In the genomic region with DNA sequence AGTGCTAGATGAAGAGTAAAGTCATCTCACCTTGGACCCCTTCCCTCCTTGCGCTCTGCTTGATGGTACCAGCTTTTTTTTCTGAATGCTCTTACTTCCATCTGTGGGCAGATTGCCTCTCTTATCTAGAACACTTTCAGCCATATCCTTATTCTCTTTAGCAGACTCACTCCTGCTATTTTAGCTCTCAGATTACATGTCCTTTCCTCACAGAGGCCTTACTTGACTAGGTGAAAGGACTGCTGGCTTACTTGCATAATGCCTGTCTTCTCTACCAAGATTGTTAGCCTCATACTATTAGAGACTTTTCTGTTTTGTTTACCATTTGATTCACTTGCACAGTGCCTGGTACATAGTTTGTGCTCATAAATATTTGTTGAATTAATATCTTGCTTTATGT, we compare ENCODE assay signal across 19 cellular contexts. TPM values are rescaled to one million over a fixed set of nuclear protein-coding genes. Genes with fewer than 3 reads are reported as not detected.
"Had no signal": no experiment of that assay in that cellular context is flagged by ENCODE, and none has a peak within 500 bp of the region (broad histone marks: within the 10 kb centered on the region; RNA-seq: fewer than 3 reads in every experiment).

No MANE protein-coding gene starts in this region.

- H3K27me3 Mint-ChIP-seq: activated CD4-positive, alpha-beta memory T cell treated with anti-CD3 and anti-CD28 coated beads for 36 hours; central memory CD8-positive, alpha-beta T cell; stimulated activated naive B cell treated with anti-CD40 and anti-IgM and Interleukin-4, amounts not matched to agents 10 μg/mL and 1 μg/mL and 100 μg/mL, for 72 hours had no signal

- H3K4me3 Mint-ChIP-seq: activated CD4-positive, alpha-beta memory T cell treated with anti-CD3 and anti-CD28 coated beads for 36 hours; activated T-cell treated with anti-CD3 and anti-CD28 coated beads, Interleukin-2, amount 50 U/mL, for 4 hours; central memory CD8-positive, alpha-beta T cell; stimulated activated naive B cell treated with anti-CD40 and anti-IgM and Interleukin-4, amounts not matched to agents 10 μg/mL and 1 μg/mL and 100 μg/mL, for 72 hours had no signal

- DNase-seq: activated CD4-positive, alpha-beta memory T cell treated with anti-CD3 and anti-CD28 coated beads for 36 hours; activated CD8-positive, alpha-beta memory T cell treated with anti-CD3 and anti-CD28 coated beads, Interleukin-2, amount 50 U/mL, for 4 hours; activated effector memory CD4-positive, alpha-beta T cell treated with anti-CD3 and anti-CD28 coated beads, Interleukin-2, amount 50 U/mL, for 16 hours; activated T-cell treated with anti-CD3 and anti-CD28 coated beads, Interleukin-2, amount 50 U/mL, for 4 hours; aorta; brain microvascular endothelial cell; gastrocnemius medialis; heart right ventricle; kidney glomerular epithelial cell; left ventricle myocardium superior; occipital lobe; posterior cingulate gyrus; sigmoid colon; spleen; stimulated activated naive B cell treated with anti-CD40 and anti-IgM and Interleukin-4, amounts not matched to agents 10 μg/mL and 1 μg/mL and 100 μg/mL, for 72 hours; T-helper 2 cell; upper lobe of right lung had no signal

- H3K27ac Mint-ChIP-seq: activated CD4-positive, alpha-beta memory T cell treated with anti-CD3 and anti-CD28 coated beads for 36 hours; stimulated activated naive B cell treated with anti-CD40 and anti-IgM and Interleukin-4, amounts not matched to agents 10 μg/mL and 1 μg/mL and 100 μg/mL, for 72 hours had no signal

- H3K4me1 Mint-ChIP-seq: stimulated activated naive B cell treated with anti-CD40 and anti-IgM and Interleukin-4, amounts not matched to agents 10 μg/mL and 1 μg/mL and 100 μg/mL, for 72 hours had no signal

- H3K9me3 Mint-ChIP-seq: activated CD4-positive, alpha-beta memory T cell treated with anti-CD3 and anti-CD28 coated beads for 36 hours; activated T-cell treated with anti-CD3 and anti-CD28 coated beads, Interleukin-2, amount 50 U/mL, for 4 hours; central memory CD8-positive, alpha-beta T cell; stimulated activated naive B cell treated with anti-CD40 and anti-IgM and Interleukin-4, amounts not matched to agents 10 μg/mL and 1 μg/mL and 100 μg/mL, for 72 hours had no signal

- ATAC-seq: activated T-cell treated with anti-CD3 and anti-CD28 coated beads, Interleukin-2, amount 50 U/mL, for 4 hours; gastrocnemius medialis; heart right ventricle; left ventricle myocardium superior; stimulated activated naive B cell treated with anti-CD40 and anti-IgM and Interleukin-4, amounts not matched to agents 10 μg/mL and 1 μg/mL and 100 μg/mL, for 72 hours; upper lobe of right lung had no signal

RNA-seq across cellular contexts. Expression of gene IFI44, which starts 9.3 kb away (rescaled TPM):
- polyA plus RNA-seq: neural cell had no signal
